Comparison of ENCODE assay signal across 12 cellular contexts in the genomic region with DNA sequence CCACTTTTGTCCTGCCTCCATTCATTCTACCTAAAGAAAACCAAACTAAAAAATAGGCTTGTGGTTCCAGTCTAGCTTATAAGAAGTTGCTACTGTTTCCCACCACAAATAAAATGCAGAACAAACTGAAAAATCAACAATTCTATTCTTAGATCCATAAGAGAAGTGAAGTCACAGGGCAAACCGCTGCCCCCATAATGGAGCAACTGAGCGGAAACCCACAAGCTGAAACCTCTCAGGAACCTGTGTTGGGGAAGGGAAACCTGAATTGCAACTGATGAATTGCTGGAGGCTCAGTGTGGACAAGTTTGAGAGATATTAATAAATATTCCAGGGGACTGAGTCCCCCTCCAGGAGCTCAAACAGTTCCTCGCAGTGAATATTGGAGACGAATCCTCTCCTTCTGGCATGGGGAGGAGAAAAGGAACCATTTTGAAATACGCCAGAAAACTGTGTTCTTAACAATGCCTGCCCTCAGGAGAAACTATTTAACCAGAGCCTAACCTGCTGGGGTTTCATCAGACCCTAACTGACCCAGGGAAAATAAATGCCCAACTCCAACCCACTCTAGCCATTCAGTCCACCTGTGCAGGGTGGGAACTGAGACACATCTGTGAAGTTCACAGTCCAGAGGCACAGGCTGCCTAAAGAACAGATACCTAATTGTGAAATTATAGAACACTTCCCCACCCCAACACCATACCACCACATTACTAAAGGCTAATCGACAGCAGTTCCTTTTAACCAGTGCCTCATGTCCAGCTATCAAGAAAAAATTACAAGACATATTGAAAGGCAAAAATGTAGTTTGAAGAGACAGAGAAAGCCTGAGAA. TPM values are rescaled to one million over a fixed set of nuclear protein-coding genes. Genes with fewer than 3 reads are reported as not detected.
A peak's percentile ranks its signal among the peaks of the same experiment; 100 is the strongest.
DNase-seq lines count a peak whose midpoint lies in the region; ATAC-seq and TF ChIP-seq lines count a peak whose summit lies in the region.
"Had no signal": no experiment of that assay in that cellular context is flagged by ENCODE, and none has a peak within 500 bp of the region (broad histone marks: within the 10 kb centered on the region; RNA-seq: fewer than 3 reads in every experiment).

No MANE protein-coding gene starts in this region.

- H3K36me3 ChIP-seq in neutrophil (no peaks in the 10 kb centered on the region), colonic mucosa (no peaks in the 10 kb centered on the region)
- H3K36me3 ChIP-seq: MG63 had no signal

- no peak overlapping the region for H3K9ac ChIP-seq in colonic mucosa (ENCODE audit: low read depth in 2 of 2, low read length in 2 of 2)

- no peak overlapping the region for H3K4me3 Mint-ChIP-seq in activated T-cell treated with anti-CD3 and anti-CD28 coated beads, Interleukin-2, amount 50 U/mL, for 4 hours
- H3K4me3 Mint-ChIP-seq in activated naive CD8-positive, alpha-beta T cell treated with anti-CD3 and anti-CD28 coated beads, Interleukin-2, amount 50 U/mL, for 24 hours, result no peak overlapping the region
- H3K4me3 Mint-ChIP-seq: activated naive CD4-positive, alpha-beta T cell treated with anti-CD3 and anti-CD28 coated beads, Interleukin-2, amount 50 U/mL, for 24 hours; mesothelial cell of epicardium had no signal

- H3K9me3 ChIP-seq in neutrophil (no peaks in the 10 kb centered on the region), colonic mucosa (no peaks in the 10 kb centered on the region)
- H3K9me3 ChIP-seq: MG63 had no signal

- intact Hi-C loops in colonic mucosa (cut with DNase I), result no loop called here

- DNase-seq in KBM-7, result peak; percentile 92
- DNase-seq in colonic mucosa, result no peak
- DNase-seq in DMS79 treated with DMSO at 0.1 percent for 48 hours (lab: John Stamatoyannopoulos, UW), result no peak
- no peak for DNase-seq in activated T-cell treated with anti-CD3 and anti-CD28 coated beads, Interleukin-2, amount 50 U/mL, for 4 hours
- no peak for DNase-seq in activated naive CD8-positive, alpha-beta T cell treated with anti-CD3 and anti-CD28 coated beads, Interleukin-2, amount 50 U/mL, for 24 hours
- DNase-seq: MG63, T-helper 9 cell had no signal

- H3K27ac ChIP-seq in neutrophil, result peak overlapping the region; percentile 80
- no peak overlapping the region for H3K27ac ChIP-seq in colonic mucosa

- no peaks in the 10 kb centered on the region for H3K36me3 Mint-ChIP-seq in activated T-cell treated with anti-CD3 and anti-CD28 coated beads, Interleukin-2, amount 50 U/mL, for 4 hours (ENCODE audit: insufficient read depth)
- no peaks in the 10 kb centered on the region for H3K36me3 Mint-ChIP-seq in activated naive CD8-positive, alpha-beta T cell treated with anti-CD3 and anti-CD28 coated beads, Interleukin-2, amount 50 U/mL, for 24 hours (ENCODE audit: low read depth)
- H3K36me3 Mint-ChIP-seq: activated naive CD4-positive, alpha-beta T cell treated with anti-CD3 and anti-CD28 coated beads, Interleukin-2, amount 50 U/mL, for 24 hours; mesothelial cell of epicardium had no signal

- H3K9me3 Mint-ChIP-seq in activated T-cell treated with anti-CD3 and anti-CD28 coated beads, Interleukin-2, amount 50 U/mL, for 4 hours, result peaks cover 3% of the 10 kb centered on the region
- H3K9me3 Mint-ChIP-seq in activated naive CD8-positive, alpha-beta T cell treated with anti-CD3 and anti-CD28 coated beads, Interleukin-2, amount 50 U/mL, for 24 hours, result no peaks in the 10 kb centered on the region
- H3K9me3 Mint-ChIP-seq: activated naive CD4-positive, alpha-beta T cell treated with anti-CD3 and anti-CD28 coated beads, Interleukin-2, amount 50 U/mL, for 24 hours had no signal

- no peaks in the 10 kb centered on the region for H3K4me1 Mint-ChIP-seq in activated T-cell treated with anti-CD3 and anti-CD28 coated beads, Interleukin-2, amount 50 U/mL, for 4 hours (ENCODE audit: low read depth)
- peaks cover 9% of the 10 kb centered on the region for H3K4me1 Mint-ChIP-seq in activated naive CD8-positive, alpha-beta T cell treated with anti-CD3 and anti-CD28 coated beads, Interleukin-2, amount 50 U/mL, for 24 hours
- H3K4me1 Mint-ChIP-seq: activated naive CD4-positive, alpha-beta T cell treated with anti-CD3 and anti-CD28 coated beads, Interleukin-2, amount 50 U/mL, for 24 hours; mesothelial cell of epicardium had no signal

- peak overlapping the region; percentile 29 to 34 for H3K4me3 ChIP-seq in neutrophil (ENCODE audit: low read depth in 1 of 2, low read length in 1 of 2)
- H3K4me3 ChIP-seq in colonic mucosa, result no peak overlapping the region
- H3K4me3 ChIP-seq: MG63 had no signal

- in situ Hi-C loops in KBM-7 (cut with MboI; ENCODE audit: low pct_unique_long_range_greater_than_20kb, low sequenced_read_pairs), result no loop called here

- ATAC-seq in GM19023 (IDR thresholded peaks at IDR 0.05; ENCODE audit: unreplicated experiment) (peak; percentile 83), HG02763 (IDR thresholded peaks at IDR 0.05; ENCODE audit: unreplicated experiment) (peak; percentile 90)
- no peak for ATAC-seq in activated T-cell treated with anti-CD3 and anti-CD28 coated beads, Interleukin-2, amount 50 U/mL, for 4 hours
- ATAC-seq in activated naive CD8-positive, alpha-beta T cell treated with anti-CD3 and anti-CD28 coated beads, Interleukin-2, amount 50 U/mL, for 24 hours, result no peak

- H3K27me3 Mint-ChIP-seq in activated T-cell treated with anti-CD3 and anti-CD28 coated beads, Interleukin-2, amount 50 U/mL, for 4 hours (ENCODE audit: low read depth), result peaks cover 25% of the 10 kb centered on the region
- peaks cover 30% of the 10 kb centered on the region for H3K27me3 Mint-ChIP-seq in activated naive CD8-positive, alpha-beta T cell treated with anti-CD3 and anti-CD28 coated beads, Interleukin-2, amount 50 U/mL, for 24 hours

- no peak for TF ChIP-seq CTCF in neutrophil (IDR thresholded peaks at IDR 0.05)
- no peak for TF ChIP-seq CTCF in colonic mucosa (IDR thresholded peaks at IDR 0.05)

- no peak overlapping the region for H3K27ac Mint-ChIP-seq in activated naive CD8-positive, alpha-beta T cell treated with anti-CD3 and anti-CD28 coated beads, Interleukin-2, amount 50 U/mL, for 24 hours
- H3K27ac Mint-ChIP-seq: activated naive CD4-positive, alpha-beta T cell treated with anti-CD3 and anti-CD28 coated beads, Interleukin-2, amount 50 U/mL, for 24 hours; mesothelial cell of epicardium had no signal

- H3K4me1 ChIP-seq in neutrophil (ENCODE audit: control insufficient read depth in 1 of 2, insufficient read depth in 1 of 2, low read depth in 1 of 2, low read length in 1 of 2) (peaks cover 26 to 31% of the 10 kb centered on the region in 2 experiments), colonic mucosa (no peaks in the 10 kb centered on the region)

- H3K27me3 ChIP-seq in neutrophil (no peaks in the 10 kb centered on the region), colonic mucosa (no peaks in the 10 kb centered on the region)
- H3K27me3 ChIP-seq: MG63 had no signal

RNA-seq across cellular contexts. Expression of a gene that starts 22.8 kb away (rescaled TPM):
- total RNA-seq in colonic mucosa, result 10 to 100 TPM; 50.2 to 77.1 TPM
- total RNA-seq in activated T-cell treated with anti-CD3 and anti-CD28 coated beads, Interleukin-2, amount 50 U/mL, for 4 hours, result 1 to 10 TPM in 1 of 3 donors, under 1 TPM in 2; 0.43 to 1.2 (median 0.56) TPM

Comparison
In these comparisons a context has a peak if more than half of its experiments do, and no peak if none do; other contexts are left out.
1. ATAC-seq: peak in GM19023 (single experiment) and HG02763 (single experiment); none in activated T-cell treated with anti-CD3 and anti-CD28 coated beads, Interleukin-2, amount 50 U/mL, for 4 hours (0 of 2) and activated naive CD8-positive, alpha-beta T cell treated with anti-CD3 and anti-CD28 coated beads, Interleukin-2, amount 50 U/mL, for 24 hours (single experiment).
2. RNA of a gene that starts 22.8 kb away (total RNA-seq): 50.2 to 77.1 TPM in colonic mucosa; 0.43 to 1.2 TPM in activated T-cell treated with anti-CD3 and anti-CD28 coated beads, Interleukin-2, amount 50 U/mL, for 4 hours; every median in the first group is over 10 times any median in the second.